ENCODE assay signal across 8 cellular contexts in the genomic region with DNA sequence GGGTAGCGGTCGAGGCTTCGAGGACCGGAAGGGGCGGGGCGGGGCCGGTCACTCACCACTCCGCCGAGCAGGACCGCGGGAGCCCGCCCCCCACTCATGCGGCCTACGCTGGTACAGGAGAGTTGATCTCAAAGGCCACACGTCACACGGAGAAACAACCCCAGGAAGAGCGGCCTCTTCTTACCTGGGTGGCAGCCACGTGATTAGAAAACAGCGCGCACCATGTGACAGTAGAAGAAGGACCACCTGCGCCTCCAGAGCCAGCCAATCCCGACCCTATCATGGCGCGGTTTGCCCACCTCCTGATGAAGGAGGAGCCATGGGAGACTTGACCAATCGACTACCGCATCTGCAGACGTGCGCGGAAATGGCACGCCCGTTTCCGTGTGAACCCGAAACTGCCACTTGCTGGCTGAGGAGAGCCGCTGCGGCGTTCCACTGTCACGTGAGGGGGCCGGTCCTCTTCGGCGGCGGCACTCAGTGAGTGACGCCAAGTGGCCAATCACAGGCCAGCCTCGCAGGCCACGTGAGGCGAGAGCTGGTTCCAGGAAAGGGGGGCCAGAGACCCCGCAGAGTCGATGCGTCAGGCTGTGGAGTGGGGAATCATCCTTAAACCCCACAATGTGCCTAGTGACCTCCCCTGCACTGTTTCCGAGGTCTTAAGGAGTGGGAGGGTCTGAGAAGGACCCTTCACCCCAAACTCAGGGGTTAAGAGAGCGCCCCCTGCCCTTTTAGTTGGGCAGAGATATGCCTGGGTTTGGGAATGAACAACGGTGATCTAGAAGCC. TPM values are rescaled to one million over a fixed set of nuclear protein-coding genes. Genes with fewer than 3 reads are reported as not detected.
DNase-seq lines count a peak whose midpoint lies in the region; ATAC-seq, FAIRE-seq and TF ChIP-seq lines count a peak whose summit lies in the region.

A gene with protein sequence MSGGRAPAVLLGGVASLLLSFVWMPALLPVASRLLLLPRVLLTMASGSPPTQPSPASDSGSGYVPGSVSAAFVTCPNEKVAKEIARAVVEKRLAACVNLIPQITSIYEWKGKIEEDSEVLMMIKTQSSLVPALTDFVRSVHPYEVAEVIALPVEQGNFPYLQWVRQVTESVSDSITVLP (minus strand): TSS at position 205 of the 787 bp plus-strand sequence. CDS start 107 bp downstream, at position 98.

- peaks cover 27% of the 10 kb centered on the region for H3K36me3 Mint-ChIP-seq in T-helper 1 cell treated with Interleukin-12 subunit alpha and Interleukin-12 subunit beta and Interleukin-4 antibody, amounts not matched to agents 30 μg/mL and 1 μg/mL, for 36 hours (ENCODE audit: low read depth)

- H3K4me3 ChIP-seq in left ventricle myocardium inferior (peak within 1 kb of the TSS; percentile 86), prostate gland (peak within 1 kb of the TSS; percentile 42 to 56)

- H3K4me3 Mint-ChIP-seq in T-helper 1 cell treated with Interleukin-12 subunit alpha and Interleukin-12 subunit beta and Interleukin-4 antibody, amounts not matched to agents 30 μg/mL and 1 μg/mL, for 36 hours, result peak within 1 kb of the TSS; percentile 94

- intact Hi-C loops in left ventricle myocardium inferior (cut with micrococcal nuclease), result no loop called here
- intact Hi-C loops in prostate gland (cut with DNase I), result loop anchor here (10.0 kb wide), 1 partner anchor 443 kb away; no protein-coding TSS in a partner anchor

- TF ChIP-seq CTCF in left ventricle myocardium inferior (IDR thresholded peaks at IDR 0.05; ENCODE audit: borderline replicate concordance), result peak; percentile 51
- peak in 3 of 4 experiments; percentile 35 to 71 (median 59) for TF ChIP-seq CTCF in prostate gland (IDR thresholded peaks at IDR 0.05)

- H3K27ac ChIP-seq in left ventricle myocardium inferior (replicated peaks), result peak within 1 kb of the TSS; percentile 97
- peak within 1 kb of the TSS; percentile 93 to 95 for H3K27ac ChIP-seq in prostate gland

- peak within 1 kb of the TSS; percentile 99 for H3K27ac Mint-ChIP-seq in T-helper 1 cell treated with Interleukin-12 subunit alpha and Interleukin-12 subunit beta and Interleukin-4 antibody, amounts not matched to agents 30 μg/mL and 1 μg/mL, for 36 hours

- peak; percentile 82 for ATAC-seq in HG02870 (IDR thresholded peaks at IDR 0.05; ENCODE audit: unreplicated experiment)

- no peaks in the 10 kb centered on the region for H3K27me3 Mint-ChIP-seq in T-helper 1 cell treated with Interleukin-12 subunit alpha and Interleukin-12 subunit beta and Interleukin-4 antibody, amounts not matched to agents 30 μg/mL and 1 μg/mL, for 36 hours (ENCODE audit: low read depth)

- H3K9me3 ChIP-seq in left ventricle myocardium inferior (replicated peaks) (no peaks in the 10 kb centered on the region), prostate gland (no peaks in the 10 kb centered on the region)

- H3K36me3 ChIP-seq in left ventricle myocardium inferior (peaks cover 35% of the 10 kb centered on the region), prostate gland (no peaks in the 10 kb centered on the region)

- FAIRE-seq in GM12892 (lab: Jason Lieb, UNC) (peak; percentile 100), urothelium cell line (lab: Jason Lieb, UNC) (peak; percentile 96)

- peak; percentile 52; the same call in 1 of the 2 replicates for TF ChIP-seq POLR2A in GM12892 (IDR thresholded peaks at IDR 0.05; ENCODE audit: low read depth, low read length)
- peak; percentile 72 for TF ChIP-seq POLR2A in prostate gland (IDR thresholded peaks at IDR 0.05)

- peaks cover 62% of the 10 kb centered on the region for H3K4me1 Mint-ChIP-seq in T-helper 1 cell treated with Interleukin-12 subunit alpha and Interleukin-12 subunit beta and Interleukin-4 antibody, amounts not matched to agents 30 μg/mL and 1 μg/mL, for 36 hours (ENCODE audit: low read depth)

- no peaks in the 10 kb centered on the region for H3K9me3 Mint-ChIP-seq in T-helper 1 cell treated with Interleukin-12 subunit alpha and Interleukin-12 subunit beta and Interleukin-4 antibody, amounts not matched to agents 30 μg/mL and 1 μg/mL, for 36 hours

- H3K4me1 ChIP-seq in left ventricle myocardium inferior (peaks cover 59% of the 10 kb centered on the region), prostate gland (replicated peaks) (peaks cover 6% of the 10 kb centered on the region)

- WGBS in prostate gland, result under 1% methylated on average over 49 of the region's 51 CpGs

- DNase-seq in GM12892 (ENCODE audit: insufficient read length) (peak; percentile 95), NCI-H146 treated with DMSO at 0.1 percent for 48 hours (lab: John Stamatoyannopoulos, UW; ENCODE audit: unreplicated experiment) (peak; percentile 96), amygdala (lab: John Stamatoyannopoulos, UW) (peak; percentile 60 to 100 (median 100)), left ventricle myocardium inferior (peak; percentile 99), prostate gland (ENCODE audit: low spot score) (peak; percentile 100), urothelium cell line (ENCODE audit: low spot score) (peak; percentile 97)

- H3K27me3 ChIP-seq in left ventricle myocardium inferior (ENCODE audit: low read depth), result no peaks in the 10 kb centered on the region
- no peaks in the 10 kb centered on the region for H3K27me3 ChIP-seq in prostate gland (replicated peaks; ENCODE audit: insufficient read depth)

RNA-seq across cellular contexts. Expression of the gene that starts here (rescaled TPM):
- polyA plus RNA-seq in GM12892 (2012; ENCODE audit: missing spikeins), result 154 TPM
- total RNA-seq in left ventricle myocardium inferior (107 TPM), prostate gland (100 to 1,000 TPM; 189 to 260 TPM)

Comparison
In these comparisons a context has a peak if more than half of its experiments do, and no peak if none do; other contexts are left out.
1. Peak in every context shown above with its lines: DNase-seq, ATAC-seq, H3K4me3 ChIP-seq and H3K27ac ChIP-seq.